In the genomic region with DNA sequence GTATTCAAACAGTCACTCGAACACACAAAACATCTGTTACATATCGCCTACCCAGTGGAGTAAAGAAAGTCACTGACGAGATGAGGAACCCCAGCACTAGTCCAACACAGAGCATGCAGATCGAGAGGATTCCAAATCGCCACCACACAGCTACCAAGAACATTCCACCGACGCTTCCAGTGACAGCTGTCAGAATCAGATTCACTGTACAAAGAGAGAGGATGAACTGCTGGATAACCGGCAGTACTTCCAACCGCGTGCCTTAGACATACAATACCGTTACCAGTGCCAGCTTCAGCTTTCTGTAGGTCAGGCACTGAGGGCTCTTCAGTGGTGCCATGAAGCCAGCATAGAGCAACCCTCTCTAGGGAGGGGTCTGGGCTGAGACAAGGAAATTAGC, we compare ENCODE assay signal across 24 cellular contexts. TPM values are rescaled to one million over a fixed set of nuclear protein-coding genes. Genes with fewer than 3 reads are reported as not detected.
A peak's percentile ranks its signal among the peaks of the same experiment; 100 is the strongest.
DNase-seq lines count a peak whose midpoint lies in the region; ATAC-seq, FAIRE-seq and TF ChIP-seq lines count a peak whose summit lies in the region.
"Had no signal": no experiment of that assay in that cellular context is flagged by ENCODE, and none has a peak within 500 bp of the region (broad histone marks: within the 10 kb centered on the region; RNA-seq: fewer than 3 reads in every experiment).

No MANE protein-coding gene starts in this region.

- TF ChIP-seq CTCF in bronchial epithelial cell (IDR thresholded peaks at IDR 0.05; ENCODE audit: insufficient read depth, low read length, severe bottlenecking) (no peak), gastrocnemius medialis (IDR thresholded peaks at IDR 0.05 in 4 of 5, conservative IDR thresholded peaks at IDR 0.05 in 1 of 5) (no peak), GM10266 (IDR thresholded peaks at IDR 0.05; ENCODE audit: control insufficient read depth, insufficient read depth, low read depth, missing control alignments) (no peak)

- H3K27me3 ChIP-seq in bronchial epithelial cell (ENCODE audit: control insufficient read depth, insufficient read depth, low read length) (no peaks in the 10 kb centered on the region), gastrocnemius medialis (no peaks in the 10 kb centered on the region)

- peak; percentile 86 for FAIRE-seq in bronchial epithelial cell (lab: Jason Lieb, UNC)
- FAIRE-seq: G401.6, GM19239, H1 had no signal

- peaks cover 35% of the 10 kb centered on the region for H3K36me3 Mint-ChIP-seq in memory B cell

- H3K4me1 ChIP-seq in gastrocnemius medialis, result no peaks in the 10 kb centered on the region

- no peaks in the 10 kb centered on the region for H3K9me3 ChIP-seq in gastrocnemius medialis

- in situ Hi-C loops in gastrocnemius medialis (cut with MboI; ENCODE audit: low sequenced_read_pairs in 4 of 4), result no loop called here

- peaks cover 8% of the 10 kb centered on the region for H3K4me1 Mint-ChIP-seq in memory B cell

- H3K36me3 ChIP-seq in bronchial epithelial cell (ENCODE audit: control insufficient read depth, insufficient read depth, low read length), result peaks cover 11% of the 10 kb centered on the region
- H3K36me3 ChIP-seq in gastrocnemius medialis, result peaks cover 0 to 8% of the 10 kb centered on the region in 2 donors

- peak overlapping the region; percentile 48 for H3K27ac Mint-ChIP-seq in memory B cell

- H3K4me3 Mint-ChIP-seq in memory B cell, result no peak overlapping the region
- H3K4me3 Mint-ChIP-seq: CD8-positive, alpha-beta memory T cell had no signal

- H3K4me3 ChIP-seq in bronchial epithelial cell (ENCODE audit: low read depth, low read length) (no peak overlapping the region), gastrocnemius medialis (no peak overlapping the region)

- no peak for ATAC-seq in memory B cell (ENCODE audit: low read depth)
- no peak for ATAC-seq in gastrocnemius medialis
- ATAC-seq: Panc1, SK-N-SH treated with all-trans-retinoic acid at 6 μM for 48 hours had no signal

- intact Hi-C loops in gastrocnemius medialis (cut with DNase I; ENCODE audit: low total_unique reads), result no loop called here

- DNase-seq in NCI-H2171 treated with DMSO at 0.1 percent for 48 hours (lab: John Stamatoyannopoulos, UW), result peak; percentile 55
- no peak for DNase-seq in NCI-H2171 (lab: John Stamatoyannopoulos, UW)
- DNase-seq in bronchial epithelial cell (ENCODE audit: low read depth), result no peak
- no peak for DNase-seq in memory B cell (ENCODE audit: low spot score in 2 of 2)
- no peak for DNase-seq in gastrocnemius medialis
- no peak for DNase-seq in stimulated activated CD4-positive, alpha-beta T cell treated with anti-CD3 and anti-CD28 coated beads, Interleukin-4, amount 100 ng/mL, for 1 hour
- DNase-seq in GM10266 (ENCODE audit: extremely low spot score), result no peak
- DNase-seq in occipital lobe (lab: John Stamatoyannopoulos, UW), result no peak
- DNase-seq: AML-193; C1 segment of cervical spinal cord; Calu3; CD8-positive, alpha-beta memory T cell; Karpas-422; NCI-H1694; NCI-H2081; NCI-H446 treated with DMSO at 0.1 percent for 48 hours; NK-92 treated with Interleukin-12 subunit alpha and Interleukin-12 subunit beta, amount 100 ng/mL, for 24 hours; SIG-M5 had no signal

- no peaks in the 10 kb centered on the region for H3K27me3 Mint-ChIP-seq in memory B cell
- H3K27me3 Mint-ChIP-seq: CD8-positive, alpha-beta memory T cell had no signal

- H3K9me3 Mint-ChIP-seq in memory B cell, result no peaks in the 10 kb centered on the region
- H3K9me3 Mint-ChIP-seq: CD8-positive, alpha-beta memory T cell had no signal

- no peak for TF ChIP-seq POLR2A in gastrocnemius medialis (IDR thresholded peaks at IDR 0.05)

- no peak overlapping the region for H3K27ac ChIP-seq in gastrocnemius medialis
- H3K27ac ChIP-seq: 22Rv1 had no signal

RNA-seq across cellular contexts. Expression of a gene that starts 34.5 kb away (rescaled TPM):
- total RNA-seq in bronchial epithelial cell, result 397 and 426 TPM in 2 replicates
- total RNA-seq in gastrocnemius medialis, result 10 to 100 TPM in 3 of 4 donors, 1 to 10 TPM in 1; 8.6 to 19.8 (median 14.3) TPM
- total RNA-seq in occipital lobe, result 75.8 TPM

RNA-seq across cellular contexts. Expression of a gene that starts 41.5 kb away (rescaled TPM):
- total RNA-seq in bronchial epithelial cell (39.2 and 50.5 TPM in 2 replicates), gastrocnemius medialis (10 to 100 TPM; 43.8 to 56.4 (median 45.9) TPM), occipital lobe (52.4 TPM)

RNA-seq across cellular contexts. Expression of a gene that starts 42.0 kb away (rescaled TPM):
- total RNA-seq in bronchial epithelial cell (19.7 and 24.5 TPM in 2 replicates), gastrocnemius medialis (10 to 100 TPM; 21.3 to 39.9 (median 32.7) TPM), occipital lobe (29.0 TPM)

RNA-seq across cellular contexts. Expression of a gene that starts 42.6 kb away (rescaled TPM):
- 73.5 and 82.1 TPM in 2 replicates for total RNA-seq in bronchial epithelial cell
- total RNA-seq in gastrocnemius medialis, result 10 to 100 TPM; 27.6 to 68.8 (median 39.9) TPM
- 151 TPM for total RNA-seq in occipital lobe
